8 cellular contexts compared by ENCODE assay signal in the genomic region with DNA sequence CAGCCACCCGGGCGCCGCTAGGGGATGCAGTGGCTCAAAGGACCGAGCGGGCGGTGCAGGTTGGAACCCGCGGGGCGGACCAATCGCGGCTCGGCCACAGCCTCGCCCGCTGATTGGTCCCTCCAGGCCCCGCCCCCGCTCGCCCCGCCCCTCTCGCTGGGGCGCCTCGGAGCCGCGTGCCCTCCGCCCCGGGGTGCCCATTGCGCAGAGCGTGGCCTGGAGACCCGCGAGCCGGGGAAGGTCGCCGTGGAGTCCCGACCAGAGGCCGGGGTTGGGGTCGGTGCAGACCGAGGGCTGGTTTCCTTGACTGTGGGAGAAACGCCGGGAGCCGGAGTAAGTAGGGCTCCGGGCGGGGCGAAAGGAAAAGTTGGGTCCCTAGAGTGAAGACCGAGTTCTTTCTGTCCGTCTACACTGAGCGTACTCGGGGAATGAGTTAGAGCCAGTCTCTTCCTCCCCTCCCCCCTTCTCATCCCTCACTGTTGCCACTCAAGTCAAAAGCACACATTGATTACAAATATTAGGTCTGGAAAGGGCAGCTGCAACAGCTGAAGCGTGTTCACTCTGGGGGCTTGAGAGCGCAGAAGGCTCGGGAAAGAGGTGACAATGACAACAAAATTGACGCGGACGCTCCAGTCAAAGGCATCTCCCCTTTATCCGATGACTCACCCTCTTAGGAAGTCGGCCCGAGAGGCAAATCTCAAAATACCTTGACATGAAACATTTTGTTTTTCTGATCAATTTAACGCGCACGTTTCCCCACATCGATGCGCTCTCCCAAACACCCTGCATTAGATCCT. TPM values are rescaled to one million over a fixed set of nuclear protein-coding genes. Genes with fewer than 3 reads are reported as not detected.
DNase-seq lines count a peak whose midpoint lies in the region; ATAC-seq lines count a peak whose summit lies in the region.

No MANE protein-coding gene starts in this region.

- no peak overlapping the region for H2BK5ac ChIP-seq in mesenchymal stem cell (ENCODE audit: low read depth, low read length, poor library complexity, severe bottlenecking)

- H3K4me1 ChIP-seq in mesenchymal stem cell (ENCODE audit: control insufficient read depth, insufficient read depth, low read depth, low read length), result peaks cover 45% of the 10 kb centered on the region

- no peaks in the 10 kb centered on the region for H3K79me1 ChIP-seq in mesenchymal stem cell (replicated peaks; ENCODE audit: low read length, poor library complexity, severe bottlenecking)

- peak overlapping the region; percentile 28 to 70 for H3K4me3 ChIP-seq in mesenchymal stem cell (ENCODE audit: insufficient read depth in 1 of 2, low read depth in 1 of 2, low read length in 2 of 2)

- H2BK120ac ChIP-seq in mesenchymal stem cell (ENCODE audit: low read depth, low read length), result no peak overlapping the region

- H2AFZ ChIP-seq in mesenchymal stem cell (ENCODE audit: low read depth, low read length), result no peak overlapping the region

- peak overlapping the region in 1 of 2 experiments; percentile 28 for H3K18ac ChIP-seq in mesenchymal stem cell (ENCODE audit: low read depth in 1 of 2, low read length in 2 of 2)

- DNase-seq in NCI-H2081 (lab: John Stamatoyannopoulos, UW) (peak; percentile 65 to 67), NCI-H2081 treated with DMSO at 0.1 percent for 48 hours (lab: John Stamatoyannopoulos, UW) (no peak), NCI-H2171 (lab: John Stamatoyannopoulos, UW) (peak; percentile 26), mesenchymal stem cell (peak; percentile 89)
- DNase-seq in activated CD4-positive, alpha-beta T cell treated with anti-CD3 and anti-CD28 coated beads, Interleukin-2, amount 50 U/mL, for 4 hours, result peak; percentile 94
- DNase-seq in effector CD4-positive, alpha-beta T cell, result peak; percentile 85
- peak; percentile 95 for DNase-seq in stimulated activated CD8-positive, alpha-beta memory T cell treated with anti-CD3 and anti-CD28 coated beads, Interleukin-15, amount 100 ng/mL, for 24 hours (ENCODE audit: low read depth)

- H3K9me3 ChIP-seq in mesenchymal stem cell (ENCODE audit: control insufficient read depth, low read length), result no peaks in the 10 kb centered on the region

- no peak overlapping the region for H4K8ac ChIP-seq in mesenchymal stem cell (ENCODE audit: low read length)

- no peak overlapping the region for H3K27ac ChIP-seq in mesenchymal stem cell (ENCODE audit: low read length, poor library complexity, severe bottlenecking)

- peaks cover 0 to 3% of the 10 kb centered on the region in 2 experiments for H3K36me3 ChIP-seq in mesenchymal stem cell (ENCODE audit: control insufficient read depth in 1 of 2, insufficient read depth in 2 of 2, low read depth in 1 of 2, low read length in 2 of 2)

- no peak overlapping the region for H3K4ac ChIP-seq in mesenchymal stem cell (ENCODE audit: low read depth in 1 of 2, low read length in 2 of 2)

- no peak overlapping the region for H3K14ac ChIP-seq in mesenchymal stem cell (ENCODE audit: low read length in 2 of 2)

- H4K91ac ChIP-seq in mesenchymal stem cell (ENCODE audit: low read length), result no peak overlapping the region

- no peak overlapping the region for H2AK5ac ChIP-seq in mesenchymal stem cell (ENCODE audit: low read length, severe bottlenecking)

- H3K4me2 ChIP-seq in mesenchymal stem cell (ENCODE audit: low read length, poor library complexity, severe bottlenecking), result peak overlapping the region; percentile 73

- ATAC-seq in HG02870 (IDR thresholded peaks at IDR 0.05; ENCODE audit: unreplicated experiment), result peak; percentile 56

- H3K27me3 ChIP-seq in mesenchymal stem cell (ENCODE audit: control insufficient read depth in 1 of 2, insufficient read depth in 1 of 2, low read length in 2 of 2), result peaks cover 92 to 100% of the 10 kb centered on the region in 2 experiments

- H3K23ac ChIP-seq in mesenchymal stem cell (ENCODE audit: low read length in 2 of 2), result no peak overlapping the region

- H2BK12ac ChIP-seq in mesenchymal stem cell (ENCODE audit: low read length in 2 of 2), result peak overlapping the region in 1 of 2 experiments; percentile 11

- no peak overlapping the region for H2BK15ac ChIP-seq in mesenchymal stem cell (ENCODE audit: low read depth, poor library complexity, severe bottlenecking)

- under 1% methylated on average over 50 of the region's 60 CpGs for WGBS in mesenchymal stem cell

- no peak overlapping the region for H3K9ac ChIP-seq in mesenchymal stem cell (ENCODE audit: low read length)

RNA-seq across cellular contexts. Expression of a gene that starts 0.8 kb away (rescaled TPM):
- 8.4 TPM for polyA plus RNA-seq in mesenchymal stem cell (2013, experiment 1 of 2)
- polyA plus RNA-seq in mesenchymal stem cell (2013, experiment 2 of 2), result 8.8 TPM
